Comparison of ENCODE assay signal across 22 cellular contexts in genomic region chr15:91369823-91370222, GRCh38.
A peak's percentile ranks its signal among the peaks of the same experiment; 100 is the strongest.
DNase-seq lines count a peak whose midpoint lies in the region; ATAC-seq and TF ChIP-seq lines count a peak whose summit lies in the region.
"Had no signal": no experiment of that assay in that cellular context is flagged by ENCODE, and none has a peak within 500 bp of the region (broad histone marks: within the 10 kb centered on the region; RNA-seq: fewer than 3 reads in every experiment).

No MANE protein-coding gene starts in this region.

- H3K27me3 Mint-ChIP-seq in activated CD8-positive, alpha-beta T cell treated with anti-CD3 and anti-CD28 coated beads, Interleukin-2, amount 10 ng/mL, durations not matched to agents 7 days and 5 days (ENCODE audit: low read depth) = peaks cover 24% of the 10 kb centered on the region
- no peaks in the 10 kb centered on the region for H3K27me3 Mint-ChIP-seq in activated CD8-positive, alpha-beta T cell treated with anti-CD3 and anti-CD28 coated beads for 36 hours
- peaks cover 29 to 55% of the 10 kb centered on the region in 2 donors for H3K27me3 Mint-ChIP-seq in natural killer cell (ENCODE audit: low read depth in 2 of 2)
- H3K27me3 Mint-ChIP-seq: stimulated activated naive CD8-positive, alpha-beta T cell treated with anti-CD3 and anti-CD28 coated beads, Interleukin-15, amount 100 ng/mL, for 72 hours had no signal

- DNase-seq in activated CD8-positive, alpha-beta T cell treated with anti-CD3 and anti-CD28 coated beads, Interleukin-2, amount 10 ng/mL, durations not matched to agents 7 days and 5 days = no peak
- no peak for DNase-seq in activated CD8-positive, alpha-beta T cell treated with anti-CD3 and anti-CD28 coated beads for 36 hours
- DNase-seq in GF-D8 (lab: John Stamatoyannopoulos, UW) (peak; percentile 61), UCSD-AML1 (lab: John Stamatoyannopoulos, UW; ENCODE audit: unreplicated experiment) (peak; percentile 64), natural killer cell (no peak), middle frontal gyrus (ENCODE audit: extremely low spot score, low spot score) (no peak), ureter (ENCODE audit: low spot score) (no peak)
- DNase-seq: 8988T; activated CD4-positive, CD25-positive, alpha-beta regulatory T cell treated with anti-CD3 and anti-CD28 coated beads, Interleukin-2, amount 50 U/mL, for 72 hours; colonic mucosa; endodermal cell; GM23248; kidney; NCI-H1436; NCI-H526 treated with DMSO at 0.1 percent for 48 hours; spleen; stimulated activated CD4-positive, alpha-beta T cell treated with anti-CD3 and anti-CD28 coated beads, Interleukin-4, amount 100 ng/mL, for 1 hour; stimulated activated naive CD8-positive, alpha-beta T cell treated with anti-CD3 and anti-CD28 coated beads, Interleukin-15, amount 100 ng/mL, for 72 hours; T1000; transverse colon had no signal

- peaks cover 28% of the 10 kb centered on the region for H3K36me3 Mint-ChIP-seq in activated CD8-positive, alpha-beta T cell treated with anti-CD3 and anti-CD28 coated beads, Interleukin-2, amount 10 ng/mL, durations not matched to agents 7 days and 5 days (ENCODE audit: low read depth)
- H3K36me3 Mint-ChIP-seq in activated CD8-positive, alpha-beta T cell treated with anti-CD3 and anti-CD28 coated beads for 36 hours (ENCODE audit: low read depth) = no peaks in the 10 kb centered on the region
- peaks cover 18% of the 10 kb centered on the region for H3K36me3 Mint-ChIP-seq in natural killer cell

- H3K9me3 Mint-ChIP-seq in activated CD8-positive, alpha-beta T cell treated with anti-CD3 and anti-CD28 coated beads, Interleukin-2, amount 10 ng/mL, durations not matched to agents 7 days and 5 days (ENCODE audit: insufficient read depth) = peaks cover 30% of the 10 kb centered on the region
- peaks cover 17% of the 10 kb centered on the region for H3K9me3 Mint-ChIP-seq in activated CD8-positive, alpha-beta T cell treated with anti-CD3 and anti-CD28 coated beads for 36 hours
- peaks cover 3 to 4% of the 10 kb centered on the region in 2 donors for H3K9me3 Mint-ChIP-seq in natural killer cell

- peak overlapping the region; percentile 79 for H3K27ac Mint-ChIP-seq in activated CD8-positive, alpha-beta T cell treated with anti-CD3 and anti-CD28 coated beads, Interleukin-2, amount 10 ng/mL, durations not matched to agents 7 days and 5 days
- no peak overlapping the region for H3K27ac Mint-ChIP-seq in activated CD8-positive, alpha-beta T cell treated with anti-CD3 and anti-CD28 coated beads for 36 hours
- H3K27ac Mint-ChIP-seq in natural killer cell = peak overlapping the region; percentile 63
- H3K27ac Mint-ChIP-seq: endodermal cell had no signal

- POLR2A ChIA-PET in activated CD8-positive, alpha-beta T cell treated with anti-CD3 and anti-CD28 coated beads, Interleukin-2, amount 10 ng/mL, durations not matched to agents 7 days and 5 days (lab: Charles Lee) = no interaction called here
- POLR2A ChIA-PET in activated CD8-positive, alpha-beta T cell treated with anti-CD3 and anti-CD28 coated beads for 36 hours (lab: Charles Lee) = no interaction called here

- ATAC-seq in activated CD8-positive, alpha-beta T cell treated with anti-CD3 and anti-CD28 coated beads, Interleukin-2, amount 10 ng/mL, durations not matched to agents 7 days and 5 days = peak; percentile 49
- ATAC-seq in activated CD8-positive, alpha-beta T cell treated with anti-CD3 and anti-CD28 coated beads for 36 hours = no peak
- peak in 2 of 3 donors; percentile 65 to 78 for ATAC-seq in natural killer cell
- ATAC-seq in HG03097 (IDR thresholded peaks at IDR 0.05; ENCODE audit: low FRiP score, unreplicated experiment) = no peak
- ATAC-seq: gastroesophageal sphincter; stimulated activated naive CD8-positive, alpha-beta T cell treated with anti-CD3 and anti-CD28 coated beads, Interleukin-15, amount 100 ng/mL, for 72 hours had no signal

- intact Hi-C loops in activated CD8-positive, alpha-beta T cell treated with anti-CD3 and anti-CD28 coated beads for 36 hours (cut with micrococcal nuclease) = no loop called here
- intact Hi-C loops in natural killer cell (cut with micrococcal nuclease) = no loop called here

- H3K4me3 Mint-ChIP-seq in activated CD8-positive, alpha-beta T cell treated with anti-CD3 and anti-CD28 coated beads, Interleukin-2, amount 10 ng/mL, durations not matched to agents 7 days and 5 days = peak overlapping the region; percentile 10
- no peak overlapping the region for H3K4me3 Mint-ChIP-seq in activated CD8-positive, alpha-beta T cell treated with anti-CD3 and anti-CD28 coated beads for 36 hours
- peak overlapping the region; percentile 50 for H3K4me3 Mint-ChIP-seq in natural killer cell
- H3K4me3 Mint-ChIP-seq: endodermal cell; stimulated activated naive CD8-positive, alpha-beta T cell treated with anti-CD3 and anti-CD28 coated beads, Interleukin-15, amount 100 ng/mL, for 72 hours had no signal

- CTCF ChIA-PET in activated CD8-positive, alpha-beta T cell treated with anti-CD3 and anti-CD28 coated beads, Interleukin-2, amount 10 ng/mL, durations not matched to agents 7 days and 5 days (lab: Charles Lee) = interaction anchor here (1.0 to 1.3 kb wide), 2 partner anchors 13 to 337 kb away, joined by 3 read pairs; no protein-coding TSS in a partner anchor
- CTCF ChIA-PET in activated CD8-positive, alpha-beta T cell treated with anti-CD3 and anti-CD28 coated beads for 36 hours (lab: Charles Lee) = interaction anchor here (1.0 kb wide), 1 partner anchor 38 kb away, joined by 3 read pairs; no protein-coding TSS in a partner anchor

- no peak for TF ChIP-seq CTCF in activated CD8-positive, alpha-beta T cell treated with anti-CD3 and anti-CD28 coated beads for 36 hours (IDR thresholded peaks at IDR 0.05)
- no peak for TF ChIP-seq CTCF in natural killer cell (IDR thresholded peaks at IDR 0.05)

- peaks cover 52% of the 10 kb centered on the region for H3K4me1 Mint-ChIP-seq in activated CD8-positive, alpha-beta T cell treated with anti-CD3 and anti-CD28 coated beads, Interleukin-2, amount 10 ng/mL, durations not matched to agents 7 days and 5 days (ENCODE audit: low read depth)
- peaks cover 21% of the 10 kb centered on the region for H3K4me1 Mint-ChIP-seq in activated CD8-positive, alpha-beta T cell treated with anti-CD3 and anti-CD28 coated beads for 36 hours (ENCODE audit: low read depth)
- H3K4me1 Mint-ChIP-seq in natural killer cell = peaks cover 23 to 32% of the 10 kb centered on the region in 2 donors

Comparison
In these comparisons a context has a peak if more than half of its experiments do, and no peak if none do; other contexts are left out.
1. ATAC-seq: peak in activated CD8-positive, alpha-beta T cell treated with anti-CD3 and anti-CD28 coated beads, Interleukin-2, amount 10 ng/mL, durations not matched to agents 7 days and 5 days (single experiment) and natural killer cell (2 of 3); none in activated CD8-positive, alpha-beta T cell treated with anti-CD3 and anti-CD28 coated beads for 36 hours (single experiment) and HG03097 (single experiment).
2. DNase-seq: peak in GF-D8 (single experiment) and UCSD-AML1 (single experiment); none in activated CD8-positive, alpha-beta T cell treated with anti-CD3 and anti-CD28 coated beads, Interleukin-2, amount 10 ng/mL, durations not matched to agents 7 days and 5 days (single experiment), activated CD8-positive, alpha-beta T cell treated with anti-CD3 and anti-CD28 coated beads for 36 hours (single experiment), natural killer cell (single experiment), middle frontal gyrus (single experiment) and ureter (single experiment).